ENCODE assay signal across 33 cellular contexts in the genomic region with DNA sequence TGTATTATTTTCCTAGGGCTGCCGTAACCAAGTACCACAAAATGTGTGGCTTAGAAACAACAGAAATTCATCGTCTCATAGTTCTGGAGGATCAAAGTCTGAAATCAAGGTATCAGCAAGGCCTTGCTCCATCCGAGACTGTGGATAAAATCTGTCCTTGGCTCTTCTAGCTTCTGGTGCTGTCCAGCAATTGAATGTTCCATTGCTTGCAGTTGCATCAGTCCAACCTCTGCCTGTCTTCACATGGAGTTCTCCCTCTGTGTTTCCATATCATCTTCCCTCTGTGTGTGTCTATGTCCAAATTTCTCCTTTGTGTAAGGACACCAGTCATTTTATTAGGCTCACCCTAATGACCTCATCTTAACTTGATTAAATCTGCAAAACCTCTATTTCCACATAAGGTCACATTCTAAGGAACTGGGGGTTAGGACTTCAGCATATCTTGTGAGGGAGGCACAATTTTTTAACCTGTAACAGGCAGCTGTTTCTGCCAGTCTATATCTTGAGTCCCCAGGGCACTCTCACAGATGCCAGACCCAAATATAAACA.
DNase-seq lines count a peak whose midpoint lies in the region; ATAC-seq, FAIRE-seq and TF ChIP-seq lines count a peak whose summit lies in the region.
"Had no signal": no experiment of that assay in that cellular context is flagged by ENCODE, and none has a peak within 500 bp of the region (broad histone marks: within the 10 kb centered on the region; RNA-seq: fewer than 3 reads in every experiment).

No MANE protein-coding gene starts in this region.

- H3K27ac ChIP-seq in HL-60 (replicated peaks) (peak overlapping the region; percentile 75; the same call in 1 of the 2 replicates), astrocyte (ENCODE audit: low read depth, low read length) (no peak overlapping the region)
- H3K27ac ChIP-seq: psoas muscle, SJSA1, thoracic aorta had no signal

- H3K4me1 Mint-ChIP-seq in astrocyte (ENCODE audit: low read depth, unreplicated experiment) = no peaks in the 10 kb centered on the region
- no peaks in the 10 kb centered on the region for H3K4me1 Mint-ChIP-seq in T-cell
- H3K4me1 Mint-ChIP-seq: activated naive CD4-positive, alpha-beta T cell treated with anti-CD3 and anti-CD28 coated beads, Interleukin-2, amount 10 ng/mL, durations not matched to agents 7 days and 5 days; naive thymus-derived CD8-positive, alpha-beta T cell; stimulated activated naive CD8-positive, alpha-beta T cell treated with anti-CD3 and anti-CD28 coated beads, Interleukin-15, amount 100 ng/mL, for 72 hours had no signal

- intact Hi-C loops in Right ventricle myocardium superior (cut with DNase I) = no loop called here
- intact Hi-C loops in mucosa of descending colon (cut with DNase I, micrococcal nuclease) = no loop called here

- H3K4me1 ChIP-seq in astrocyte (ENCODE audit: insufficient read depth, low read length) (no peaks in the 10 kb centered on the region), mucosa of descending colon (ENCODE audit: low read depth) (no peaks in the 10 kb centered on the region)
- H3K4me1 ChIP-seq: psoas muscle, SJSA1 had no signal

- H3K79me2 ChIP-seq in astrocyte (ENCODE audit: insufficient read depth, low read length) = no peaks in the 10 kb centered on the region

- H3K36me3 ChIP-seq in astrocyte (ENCODE audit: insufficient read depth, low read length) (no peaks in the 10 kb centered on the region), mucosa of descending colon (ENCODE audit: low read depth) (no peaks in the 10 kb centered on the region)
- H3K36me3 ChIP-seq: SJSA1 had no signal

- TF ChIP-seq CTCF in AG10803 (conservative IDR thresholded peaks at IDR 0.05; ENCODE audit: low read length) (no peak), HL-60 (IDR thresholded peaks at IDR 0.05; ENCODE audit: insufficient read depth, low read length) (no peak), astrocyte (IDR thresholded peaks at IDR 0.05; ENCODE audit: insufficient read depth, low read depth, low read length) (no peak), mucosa of descending colon (IDR thresholded peaks at IDR 0.05) (no peak)

- H3K27ac Mint-ChIP-seq in astrocyte (ENCODE audit: unreplicated experiment) (peak overlapping the region; percentile 4), T-cell (no peak overlapping the region)
- H3K27ac Mint-ChIP-seq: activated CD4-positive, alpha-beta memory T cell treated with anti-CD3 and anti-CD28 coated beads for 36 hours; activated naive CD4-positive, alpha-beta T cell treated with anti-CD3 and anti-CD28 coated beads, Interleukin-2, amount 10 ng/mL, durations not matched to agents 7 days and 5 days; activated T-helper 1 cell treated with anti-CD3 and anti-CD28 coated beads, Interleukin-12 subunit alpha, Interleukin-12 subunit beta, Interleukin-2, Interleukin-4 antibody, amounts not matched to agents 30 ng/mL and 10 ng/mL and 1 ng/mL, durations not matched to agents 14 hours and 24 hours and 36 hours; CD8-positive, alpha-beta T cell; mesothelial cell of epicardium; naive thymus-derived CD8-positive, alpha-beta T cell; stimulated activated naive CD8-positive, alpha-beta T cell treated with anti-CD3 and anti-CD28 coated beads, Interleukin-15, amount 100 ng/mL, for 72 hours; T-helper 1 cell treated with Interleukin-12 subunit alpha and Interleukin-12 subunit beta and Interleukin-4 antibody, amounts not matched to agents 30 μg/mL and 1 μg/mL, for 36 hours had no signal

- H4K20me1 ChIP-seq in astrocyte (ENCODE audit: insufficient read depth, low read length) = no peaks in the 10 kb centered on the region

- H3K9me3 Mint-ChIP-seq in astrocyte (ENCODE audit: unreplicated experiment) (no peaks in the 10 kb centered on the region), T-cell (peaks cover 5 to 6% (median 5%) of the 10 kb centered on the region in 3 donors)
- H3K9me3 Mint-ChIP-seq: activated naive CD4-positive, alpha-beta T cell treated with anti-CD3 and anti-CD28 coated beads, Interleukin-2, amount 10 ng/mL, durations not matched to agents 7 days and 5 days; activated T-helper 1 cell treated with anti-CD3 and anti-CD28 coated beads, Interleukin-12 subunit alpha, Interleukin-12 subunit beta, Interleukin-2, Interleukin-4 antibody, amounts not matched to agents 30 ng/mL and 10 ng/mL and 1 ng/mL, durations not matched to agents 14 hours and 24 hours and 36 hours; stimulated activated naive CD8-positive, alpha-beta T cell treated with anti-CD3 and anti-CD28 coated beads, Interleukin-15, amount 100 ng/mL, for 72 hours; T-helper 1 cell treated with Interleukin-12 subunit alpha and Interleukin-12 subunit beta and Interleukin-4 antibody, amounts not matched to agents 30 μg/mL and 1 μg/mL, for 36 hours had no signal

- H3K27me3 Mint-ChIP-seq in astrocyte (ENCODE audit: low read depth, unreplicated experiment) = peaks cover 3% of the 10 kb centered on the region
- peaks cover 2 to 11% of the 10 kb centered on the region in 2 donors for H3K27me3 Mint-ChIP-seq in T-cell

- H3K27me3 ChIP-seq in HL-60 (ENCODE audit: insufficient read depth, poor library complexity, severe bottlenecking) (no peaks in the 10 kb centered on the region), astrocyte (ENCODE audit: insufficient read depth, low read length) (no peaks in the 10 kb centered on the region)
- H3K27me3 ChIP-seq: SJSA1 had no signal

- H3K4me3 ChIP-seq in AG10803 (ENCODE audit: low read length) (no peak overlapping the region), HL-60 (replicated peaks; ENCODE audit: insufficient read depth, low read length) (no peak overlapping the region), astrocyte (ENCODE audit: insufficient read depth, low read depth, low read length) (no peak overlapping the region), mucosa of descending colon (no peak overlapping the region)
- H3K4me3 ChIP-seq: psoas muscle, SJSA1, thoracic aorta had no signal

- FAIRE-seq in astrocyte (lab: Jason Lieb, UNC) = no peak
- FAIRE-seq: GM19239, kidney had no signal

- ATAC-seq in T-cell (replicated peaks in 1 of 4) = no peak
- ATAC-seq in Right ventricle myocardium superior (ENCODE audit: poor library complexity) = no peak
- no peak for ATAC-seq in mucosa of descending colon
- ATAC-seq: CD8-positive, alpha-beta T cell; left ventricle myocardium superior; naive thymus-derived CD8-positive, alpha-beta T cell; psoas muscle; sciatic nerve; stimulated activated naive CD8-positive, alpha-beta T cell treated with anti-CD3 and anti-CD28 coated beads, Interleukin-15, amount 100 ng/mL, for 72 hours had no signal

- no peak overlapping the region for H2AFZ ChIP-seq in astrocyte (ENCODE audit: low read depth, low read length)

- no peaks in the 10 kb centered on the region for H3K9me3 ChIP-seq in astrocyte (ENCODE audit: insufficient read depth, low read depth, low read length)
- no peaks in the 10 kb centered on the region for H3K9me3 ChIP-seq in mucosa of descending colon
- H3K9me3 ChIP-seq: psoas muscle, SJSA1, thoracic aorta had no signal

- peak; percentile 21 for DNase-seq in AG10803 (ENCODE audit: low read depth)
- DNase-seq in HL-60 (ENCODE audit: low read depth in 1 of 2, low spot score in 1 of 2) = no peak
- DNase-seq in astrocyte (ENCODE audit: low read depth) = no peak
- peak; percentile 22 for DNase-seq in fibroblast of the conjunctiva (ENCODE audit: low read depth)
- DNase-seq in SIG-M5 treated with dmso at 0.1 percent for 504 hours (lab: John Stamatoyannopoulos, UW; ENCODE audit: unreplicated experiment) = no peak
- no peak for DNase-seq in T-cell
- no peak for DNase-seq in Right ventricle myocardium superior
- no peak for DNase-seq in mucosa of descending colon
- DNase-seq: activated CD4-positive, alpha-beta memory T cell treated with anti-CD3 and anti-CD28 coated beads for 36 hours; activated CD4-positive, alpha-beta T cell treated with anti-CD3 and anti-CD28 coated beads for 1 hour; activated naive CD4-positive, alpha-beta T cell treated with anti-CD3 and anti-CD28 coated beads, Interleukin-2, amount 10 ng/mL, durations not matched to agents 7 days and 5 days; amygdala; CD8-positive, alpha-beta T cell; cortex of kidney; foreskin melanocyte; kidney; left ventricle myocardium superior; naive thymus-derived CD8-positive, alpha-beta T cell; NCI-H1105 treated with DMSO at 0.1 percent for 48 hours; NCI-H2029; NCI-H226; nucleus accumbens; psoas muscle; stimulated activated CD4-positive, alpha-beta T cell treated with anti-CD3 and anti-CD28 coated beads, Interleukin-12 subunit alpha, Interleukin-12 subunit beta, amount 100 ng/mL, for 4 hours; stimulated activated CD4-positive, alpha-beta T cell treated with anti-CD3 and anti-CD28 coated beads, Interleukin-2, amount 100 ng/mL, for 48 hours; stimulated activated naive CD8-positive, alpha-beta T cell treated with anti-CD3 and anti-CD28 coated beads, Interleukin-15, amount 100 ng/mL, for 72 hours had no signal

- H3K36me3 Mint-ChIP-seq in astrocyte (ENCODE audit: low read depth, unreplicated experiment) = no peaks in the 10 kb centered on the region
- H3K36me3 Mint-ChIP-seq in T-cell = no peaks in the 10 kb centered on the region
- H3K36me3 Mint-ChIP-seq: activated naive CD4-positive, alpha-beta T cell treated with anti-CD3 and anti-CD28 coated beads, Interleukin-2, amount 10 ng/mL, durations not matched to agents 7 days and 5 days; CD8-positive, alpha-beta T cell; mesothelial cell of epicardium; naive thymus-derived CD8-positive, alpha-beta T cell had no signal

- no peak overlapping the region for H3K4me2 ChIP-seq in astrocyte (ENCODE audit: low read length)

- POLR2A ChIA-PET in T-cell (lab: Charles Lee) = no interaction called here

- no peak overlapping the region for H3K9ac ChIP-seq in astrocyte (ENCODE audit: low read length)

- no peak overlapping the region for H3K4me3 Mint-ChIP-seq in astrocyte (ENCODE audit: unreplicated experiment)
- H3K4me3 Mint-ChIP-seq in T-cell = no peak overlapping the region
- H3K4me3 Mint-ChIP-seq: activated CD4-positive, alpha-beta memory T cell treated with anti-CD3 and anti-CD28 coated beads for 36 hours; activated naive CD4-positive, alpha-beta T cell treated with anti-CD3 and anti-CD28 coated beads, Interleukin-2, amount 10 ng/mL, durations not matched to agents 7 days and 5 days; activated T-helper 1 cell treated with anti-CD3 and anti-CD28 coated beads, Interleukin-12 subunit alpha, Interleukin-12 subunit beta, Interleukin-2, Interleukin-4 antibody, amounts not matched to agents 30 ng/mL and 10 ng/mL and 1 ng/mL, durations not matched to agents 14 hours and 24 hours and 36 hours; CD8-positive, alpha-beta T cell; mesothelial cell of epicardium; naive thymus-derived CD8-positive, alpha-beta T cell; stimulated activated naive CD8-positive, alpha-beta T cell treated with anti-CD3 and anti-CD28 coated beads, Interleukin-15, amount 100 ng/mL, for 72 hours; T-helper 1 cell treated with Interleukin-12 subunit alpha and Interleukin-12 subunit beta and Interleukin-4 antibody, amounts not matched to agents 30 μg/mL and 1 μg/mL, for 36 hours had no signal

- CTCF ChIA-PET in T-cell (lab: Charles Lee) = no interaction called here

Comparison
In these comparisons a context has a peak if more than half of its experiments do, and no peak if none do; other contexts are left out.
1. DNase-seq: peak in AG10803 (single experiment) and fibroblast of the conjunctiva (single experiment); none in HL-60 (0 of 2), astrocyte (single experiment), SIG-M5 treated with dmso at 0.1 percent for 504 hours (single experiment), T-cell (0 of 34), Right ventricle myocardium superior (single experiment) and mucosa of descending colon (0 of 3).